Comparison of ENCODE assay signal across 22 cellular contexts in the genomic region with DNA sequence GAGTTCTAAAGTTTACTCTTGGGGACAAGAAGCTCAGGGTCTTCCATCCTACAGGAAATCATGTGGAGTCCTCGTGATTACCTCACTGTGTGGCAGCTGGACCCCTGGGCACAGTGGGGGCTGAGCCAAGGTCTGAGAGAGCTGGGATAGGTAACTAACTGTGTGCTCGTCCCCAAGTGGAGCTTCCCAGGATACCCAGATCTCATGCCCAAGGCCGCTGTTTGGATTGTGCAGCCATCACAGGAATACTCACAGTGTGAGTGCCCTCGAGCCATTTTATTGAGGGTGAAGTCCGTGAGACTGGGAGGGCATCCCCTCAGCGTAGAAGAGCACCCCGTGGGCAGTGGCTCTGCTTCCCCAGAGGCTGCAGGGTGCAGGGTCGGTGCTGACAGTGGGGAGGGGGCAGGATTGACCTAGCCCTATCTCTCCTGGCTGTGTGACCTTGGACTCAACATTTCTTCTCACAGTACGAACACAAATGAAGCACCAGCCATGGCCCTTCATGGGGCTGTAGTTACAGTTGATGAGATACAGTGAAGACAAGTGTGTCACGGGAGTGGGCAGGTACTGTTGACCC.
DNase-seq lines count a peak whose midpoint lies in the region; ATAC-seq and TF ChIP-seq lines count a peak whose summit lies in the region.
"Had no signal": no experiment of that assay in that cellular context is flagged by ENCODE, and none has a peak within 500 bp of the region (broad histone marks: within the 10 kb centered on the region; RNA-seq: fewer than 3 reads in every experiment).

No MANE protein-coding gene starts in this region.

- peaks cover 19 to 82% (median 36%) of the 10 kb centered on the region in 3 experiments for H3K27me3 ChIP-seq in neuronal stem cell (ENCODE audit: control insufficient read depth in 3 of 3, insufficient read depth in 3 of 3, low read depth in 1 of 3, low read length in 3 of 3)

- no peak for TF ChIP-seq CTCF in RWPE1 (conservative IDR thresholded peaks at IDR 0.05; ENCODE audit: low read depth)

- no peak overlapping the region for H3K4me2 ChIP-seq in neuronal stem cell (ENCODE audit: insufficient read depth, low read length, poor library complexity, severe bottlenecking)
- H3K4me2 ChIP-seq: A549 had no signal

- peaks cover 0 to 3% of the 10 kb centered on the region in 2 donors for H3K9me3 ChIP-seq in neuronal stem cell (replicated peaks in 1 of 2; ENCODE audit: control insufficient read depth in 2 of 2, insufficient read depth in 1 of 2, low read depth in 1 of 2, low read length in 2 of 2)
- H3K9me3 ChIP-seq: A549, BE2C had no signal

- H3K23ac ChIP-seq in neuronal stem cell (ENCODE audit: low read depth, low read length, poor library complexity), result peak overlapping the region; percentile 38

- no peaks in the 10 kb centered on the region for H3K79me1 ChIP-seq in neuronal stem cell (ENCODE audit: low read depth, low read length)

- no peak overlapping the region for H4K8ac ChIP-seq in neuronal stem cell (ENCODE audit: low read depth, low read length)

- no peak overlapping the region for H2BK12ac ChIP-seq in neuronal stem cell (ENCODE audit: low read length)

- H3K14ac ChIP-seq in neuronal stem cell (ENCODE audit: low read length), result no peak overlapping the region

- no peak overlapping the region for H3K4ac ChIP-seq in neuronal stem cell (ENCODE audit: low read length)

- no peak overlapping the region for H3K18ac ChIP-seq in neuronal stem cell (ENCODE audit: low read length)

- H3K9ac ChIP-seq in neuronal stem cell (ENCODE audit: low read depth, low read length, poor library complexity), result no peak overlapping the region
- H3K9ac ChIP-seq: BLaER1 treated with 17β-estradiol and CSF1 and Interleukin-3, amounts not matched to agents 10 nM and 100 nM; GM23248 had no signal

- H3K27ac ChIP-seq in neuronal stem cell (replicated peaks; ENCODE audit: low read length), result no peak overlapping the region
- no peak overlapping the region for H3K27ac ChIP-seq in RWPE1
- H3K27ac ChIP-seq: A549; BLaER1 treated with 17β-estradiol and CSF1 and Interleukin-3, amounts not matched to agents 10 nM and 100 nM; GM23248 had no signal

- no CpG with 5 or more reads among the region's 10 CpGs for WGBS in neuronal stem cell (ENCODE audit: extremely low coverage in 2 of 2, insufficient read length in 2 of 2, insufficient replicate concordance in 1 of 2), 2 donors

- no peak for ATAC-seq in activated CD4-positive, CD25-positive, alpha-beta regulatory T cell treated with anti-CD3 and anti-CD28 coated beads, Interleukin-2, amount 50 U/mL, for 24 hours
- ATAC-seq: A549, GM12878 had no signal

- H2BK120ac ChIP-seq in neuronal stem cell (ENCODE audit: low read depth, low read length), result no peak overlapping the region

- no peak overlapping the region for H2AFZ ChIP-seq in neuronal stem cell (ENCODE audit: low read length)
- H2AFZ ChIP-seq: GM23248 had no signal

- no peak overlapping the region for H2BK5ac ChIP-seq in neuronal stem cell (ENCODE audit: low read length)

- POLR2A ChIA-PET in RWPE1 (lab: Yijun Ruan, JAX; ENCODE audit: low non-redundant PET), result no interaction called here

- H3K36me3 ChIP-seq in neuronal stem cell (replicated peaks in 1 of 2; ENCODE audit: control insufficient read depth in 2 of 2, insufficient read depth in 2 of 2, low read length in 2 of 2), result no peaks in the 10 kb centered on the region
- H3K36me3 ChIP-seq: BE2C; BLaER1 treated with 17β-estradiol and CSF1 and Interleukin-3, amounts not matched to agents 10 nM and 100 nM had no signal

- H2AK5ac ChIP-seq in neuronal stem cell (ENCODE audit: low read depth, low read length), result no peak overlapping the region

- H3K4me1 ChIP-seq in neuronal stem cell (ENCODE audit: control insufficient read depth in 2 of 2, insufficient read depth in 1 of 2, low read depth in 1 of 2, low read length in 2 of 2), result peaks cover 8 to 9% of the 10 kb centered on the region in 2 donors
- H3K4me1 ChIP-seq: BE2C had no signal

- no peak overlapping the region for H4K91ac ChIP-seq in neuronal stem cell (ENCODE audit: low read depth, low read length, poor library complexity)

- H2BK15ac ChIP-seq in neuronal stem cell (ENCODE audit: low read length), result no peak overlapping the region

- DNase-seq in activated effector memory CD4-positive, alpha-beta T cell treated with anti-CD3 and anti-CD28 coated beads, Interleukin-2, amount 50 U/mL, for 16 hours, result peak; percentile 43
- no peak for DNase-seq in activated effector memory CD4-positive, alpha-beta T cell treated with Interleukin-2 at 50 U/mL for 16 hours
- DNase-seq in islet precursor cell (peak; percentile 35), neuronal stem cell (ENCODE audit: low spot score) (no peak), NCI-H748 treated with DMSO at 0.1 percent for 48 hours (lab: John Stamatoyannopoulos, UW) (no peak), RWPE1 (ENCODE audit: low spot score) (no peak)
- DNase-seq: 8988T; ACHN; AML-193; BE2C; CD4-positive, alpha-beta T cell; CD8-positive, alpha-beta memory T cell; DMS 273 treated with DMSO at 0.1 percent for 48 hours; DMS79; EL; GDM1; GM23248; HCEC 1CT had no signal

- no peak overlapping the region for H3K4me3 ChIP-seq in neuronal stem cell (ENCODE audit: low read length in 2 of 2)
- H3K4me3 ChIP-seq: A549; BLaER1 treated with 17β-estradiol and CSF1 and Interleukin-3, amounts not matched to agents 10 nM and 100 nM; GM12878; GM23248 had no signal

- CTCF ChIA-PET in RWPE1 (lab: Yijun Ruan, JAX), result interaction anchor here (0.7 to 1.8 kb wide), 2 partner anchors 36 to 68 kb away, joined by 3 to 5 read pairs; no protein-coding TSS in a partner anchor

Comparison
In these comparisons a context has a peak if more than half of its experiments do, and no peak if none do; other contexts are left out.
1. DNase-seq: peak in activated effector memory CD4-positive, alpha-beta T cell treated with anti-CD3 and anti-CD28 coated beads, Interleukin-2, amount 50 U/mL, for 16 hours (single experiment) and islet precursor cell (single experiment); none in activated effector memory CD4-positive, alpha-beta T cell treated with Interleukin-2 at 50 U/mL for 16 hours (single experiment), neuronal stem cell (single experiment), NCI-H748 treated with DMSO at 0.1 percent for 48 hours (single experiment) and RWPE1 (single experiment).